11 cellular contexts compared by ENCODE assay signal in the genomic region with DNA sequence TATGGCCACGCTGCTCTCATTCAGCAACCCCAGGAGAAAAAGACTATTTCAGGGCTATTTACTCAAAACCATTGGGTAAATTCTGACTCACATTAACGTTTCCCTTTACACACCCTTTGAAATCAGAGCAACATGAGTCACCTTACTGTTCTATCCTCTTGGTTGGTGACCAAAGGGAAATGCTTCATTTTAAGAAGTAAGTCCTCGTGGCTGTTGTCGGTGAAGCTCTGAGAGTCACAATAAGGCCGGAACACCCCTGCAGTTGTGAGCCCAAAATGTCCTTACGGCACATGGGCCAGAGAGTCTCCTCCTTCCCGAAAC. TPM values are rescaled to one million over a fixed set of nuclear protein-coding genes. Genes with fewer than 3 reads are reported as not detected.
DNase-seq lines count a peak whose midpoint lies in the region; ATAC-seq and TF ChIP-seq lines count a peak whose summit lies in the region.
"Had no signal": no experiment of that assay in that cellular context is flagged by ENCODE, and none has a peak within 500 bp of the region (broad histone marks: within the 10 kb centered on the region; RNA-seq: fewer than 3 reads in every experiment).

No MANE protein-coding gene starts in this region.

- peak overlapping the region; percentile 49 to 79; a peak in 3 of 4 replicates for H4K8ac ChIP-seq in IMR-90 (ENCODE audit: low read depth in 2 of 2, low read length in 2 of 2)

- H3K9me3 ChIP-seq in IMR-90 (ENCODE audit: control insufficient read depth, insufficient read depth, low read length) (no peaks in the 10 kb centered on the region), body of pancreas (no peaks in the 10 kb centered on the region)

- WGBS in IMR-90 (ENCODE audit: extremely low coverage in 2 of 2, insufficient read length in 1 of 2), 2 experiments = 100% methylated on average over 1 of the region's 7 CpGs; no CpG with 5 or more reads in 1 of the 2 experiments
- WGBS in body of pancreas, 2 donors = 73 to 74% methylated on average over 7 of the region's 7 CpGs

- no peak for TF ChIP-seq RAD21 in IMR-90 (IDR thresholded peaks at IDR 0.05; ENCODE audit: low read length)

- peak overlapping the region; percentile 66; the same call in 1 of the 2 replicates for H3K4ac ChIP-seq in IMR-90 (ENCODE audit: low read depth, low read length)

- peak overlapping the region; percentile 66 for H2BK5ac ChIP-seq in IMR-90 (ENCODE audit: low read depth, low read length, poor library complexity, severe bottlenecking)

- H3K9ac ChIP-seq in IMR-90 (ENCODE audit: low read depth, low read length) = no peak overlapping the region

- TF ChIP-seq CTCF in AG04449 (IDR thresholded peaks at IDR 0.05; ENCODE audit: insufficient read depth, low read length, missing control alignments) (no peak), IMR-90 (conservative IDR thresholded peaks at IDR 0.05; ENCODE audit: low read depth, low read length) (no peak), body of pancreas (IDR thresholded peaks at IDR 0.05) (no peak)

- in situ Hi-C loops in IMR-90 (cut with MboI; ENCODE audit: low sequenced_read_pairs) = no loop called here

- CTCF ChIA-PET in AG04449 (lab: Yijun Ruan, JAX) (interaction anchor here (1.1 kb wide), 1 partner anchor 9 kb away, joined by 4 read pairs; no protein-coding TSS in a partner anchor), IMR-90 (lab: Yijun Ruan, JAX) (no interaction called here)

- no peak overlapping the region for H2AK9ac ChIP-seq in IMR-90 (replicated peaks; ENCODE audit: low read depth, low read length, poor library complexity)

- no peaks in the 10 kb centered on the region for H4K20me1 ChIP-seq in IMR-90 (ENCODE audit: insufficient read depth, low read length)

- H2BK15ac ChIP-seq in IMR-90 (ENCODE audit: low read depth, low read length) = peak overlapping the region; percentile 61; the same call in 2 of the 3 replicates

- intact Hi-C loops in IMR-90 (cut with micrococcal nuclease) = no loop called here
- intact Hi-C loops in body of pancreas (cut with DNase I) = no loop called here

- peaks cover 5% of the 10 kb centered on the region for H3K4me1 ChIP-seq in IMR-90 (ENCODE audit: control insufficient read depth, insufficient read depth, low read length)
- H3K4me1 ChIP-seq in body of pancreas = no peaks in the 10 kb centered on the region

- 0 out of 2 replicates have a peak overlapping the region, but pooled peaks have one; percentile 61 for H3K18ac ChIP-seq in IMR-90 (ENCODE audit: low read depth, low read length)

- H2AFZ ChIP-seq in IMR-90 (replicated peaks; ENCODE audit: low read length, poor library complexity) = peak overlapping the region; percentile 89

- H3K4me3 ChIP-seq in AG04449 (ENCODE audit: low read depth, low read length) (no peak overlapping the region), IMR-90 (ENCODE audit: insufficient read depth, low read depth, low read length) (no peak overlapping the region), body of pancreas (no peak overlapping the region)

- no peak overlapping the region for H3K23ac ChIP-seq in IMR-90 (ENCODE audit: low read depth, low read length)

- H3K14ac ChIP-seq in IMR-90 (replicated peaks; ENCODE audit: low read depth, low read length) = peak overlapping the region; percentile 70; the same call in 1 of the 2 replicates

- H3K36me3 ChIP-seq in IMR-90 (ENCODE audit: control insufficient read depth, insufficient read depth, low read length) (no peaks in the 10 kb centered on the region), body of pancreas (replicated peaks in 1 of 2; ENCODE audit: insufficient read depth in 1 of 2, low read depth in 2 of 2) (no peaks in the 10 kb centered on the region)

- H2BK120ac ChIP-seq in IMR-90 (ENCODE audit: low read depth, low read length) = peak overlapping the region; percentile 86

- peak overlapping the region; percentile 68; the same call in 1 of the 2 replicates for H2AK5ac ChIP-seq in IMR-90 (ENCODE audit: low read depth, low read length)

- H3K4me2 ChIP-seq in IMR-90 (ENCODE audit: low read depth, low read length) = peak overlapping the region; percentile 12; the same call in 1 of the 2 replicates

- no peaks in the 10 kb centered on the region for H3K27me3 ChIP-seq in IMR-90 (ENCODE audit: control insufficient read depth, insufficient read depth, low read length)
- no peaks in the 10 kb centered on the region for H3K27me3 ChIP-seq in body of pancreas

- ATAC-seq in IMR-90 (ENCODE audit: low read depth) = peak; percentile 98
- ATAC-seq in body of pancreas = peak; percentile 50
- ATAC-seq in GM19467 (IDR thresholded peaks at IDR 0.05; ENCODE audit: unreplicated experiment) = no peak
- ATAC-seq: activated CD8-positive, alpha-beta T cell treated with anti-CD3 and anti-CD28 coated beads, Interleukin-2, amount 10 ng/mL, durations not matched to agents 7 days and 5 days; CD8-positive, alpha-beta T cell had no signal

- DNase-seq in AG04449 (ENCODE audit: low read depth, low spot score) (peak; percentile 51), IMR-90 (peak; percentile 95), body of pancreas (peak in 1 of 4 donors; percentile 22), kidney tubule cell (ENCODE audit: low spot score) (peak; percentile 79), Ammon's horn (ENCODE audit: low spot score) (no peak), NCI-H2227 (lab: John Stamatoyannopoulos, UW; ENCODE audit: unreplicated experiment) (no peak), germinal center (ENCODE audit: low spot score) (no peak)
- DNase-seq: activated CD8-positive, alpha-beta T cell treated with anti-CD3 and anti-CD28 coated beads, Interleukin-2, amount 10 ng/mL, durations not matched to agents 7 days and 5 days; CD8-positive, alpha-beta T cell; endodermal cell had no signal

- H4K91ac ChIP-seq in IMR-90 (ENCODE audit: insufficient read depth, low read depth, low read length) = no peak overlapping the region; the same call in 1 of the 2 replicates

- H3K9me1 ChIP-seq in IMR-90 (ENCODE audit: insufficient read depth, low read length) = no peaks in the 10 kb centered on the region

- peak overlapping the region; percentile 76 for H3K27ac ChIP-seq in IMR-90 (ENCODE audit: insufficient read depth, low read length)
- peak overlapping the region in 2 of 4 donors; percentile 1 to 25 for H3K27ac ChIP-seq in body of pancreas

- H3K79me1 ChIP-seq in IMR-90 (ENCODE audit: low read depth in 1 of 2, low read length in 2 of 2) = no peaks in the 10 kb centered on the region

- peak overlapping the region; percentile 86; the same call in 1 of the 2 replicates for H2BK20ac ChIP-seq in IMR-90 (ENCODE audit: low read depth, low read length)

- no peak overlapping the region; the same call in 1 of the 2 replicates for H3K56ac ChIP-seq in IMR-90 (ENCODE audit: extremely low read depth, insufficient read depth, low read length)

- dilution Hi-C loops in IMR-90 (cut with HindIII; ENCODE audit: low sequenced_read_pairs, unreplicated experiment) = no loop called here

- TF ChIP-seq POLR2A in IMR-90 (IDR thresholded peaks at IDR 0.05; ENCODE audit: low read depth, low read length) (no peak), body of pancreas (IDR thresholded peaks at IDR 0.05) (no peak)

- POLR2A ChIA-PET in AG04449 (lab: Yijun Ruan, JAX) (no interaction called here), IMR-90 (lab: Charles Lee; ENCODE audit: unreplicated experiment) (no interaction called here)

- no peak overlapping the region for H4K5ac ChIP-seq in IMR-90 (ENCODE audit: low read depth, low read length)

- no TSS peak for BruUV-seq in IMR-90 (replicated peaks; lab: Mats Ljungman, UMichigan)

TF ChIP-seq in IMR-90, 13 proteins besides CTCF, POLR2A, EP300 and RAD21:
- TF ChIP-seq MXI1 (IDR thresholded peaks at IDR 0.05; ENCODE audit: borderline replicate concordance, low read depth, low read length) (no peak), MAZ (IDR thresholded peaks at IDR 0.05; ENCODE audit: borderline replicate concordance, low read depth, low read length) (no peak), RFX5 (IDR thresholded peaks at IDR 0.05; ENCODE audit: low read depth, low read length) (no peak), RCOR1 (IDR thresholded peaks at IDR 0.05; ENCODE audit: insufficient replicate concordance, low read length) (no peak), NFE2L2 (IDR thresholded peaks at IDR 0.05; ENCODE audit: low read depth, low read length) (no peak), MAFK (IDR thresholded peaks at IDR 0.05; ENCODE audit: low read depth, low read length) (no peak), CHD1 (IDR thresholded peaks at IDR 0.05; ENCODE audit: low read depth, low read length) (no peak), SMC3 (IDR thresholded peaks at IDR 0.05; ENCODE audit: low read depth, low read length) (no peak), BHLHE40 (IDR thresholded peaks at IDR 0.05; ENCODE audit: low read depth, low read length) (peak; percentile 63; the same call in 1 of the 2 replicates), CEBPB (IDR thresholded peaks at IDR 0.05; ENCODE audit: low read depth, low read length) (peak; percentile 71; the same call in 1 of the 2 replicates), FOS (IDR thresholded peaks at IDR 0.05; ENCODE audit: low read depth, low read length) (peak; percentile 92)
- TF ChIP-seq, protein P1, sequence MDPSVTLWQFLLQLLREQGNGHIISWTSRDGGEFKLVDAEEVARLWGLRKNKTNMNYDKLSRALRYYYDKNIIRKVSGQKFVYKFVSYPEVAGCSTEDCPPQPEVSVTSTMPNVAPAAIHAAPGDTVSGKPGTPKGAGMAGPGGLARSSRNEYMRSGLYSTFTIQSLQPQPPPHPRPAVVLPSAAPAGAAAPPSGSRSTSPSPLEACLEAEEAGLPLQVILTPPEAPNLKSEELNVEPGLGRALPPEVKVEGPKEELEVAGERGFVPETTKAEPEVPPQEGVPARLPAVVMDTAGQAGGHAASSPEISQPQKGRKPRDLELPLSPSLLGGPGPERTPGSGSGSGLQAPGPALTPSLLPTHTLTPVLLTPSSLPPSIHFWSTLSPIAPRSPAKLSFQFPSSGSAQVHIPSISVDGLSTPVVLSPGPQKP (IDR thresholded peaks at IDR 0.05; ENCODE audit: borderline replicate concordance, low read depth, low read length) = no peak
- TF ChIP-seq, protein P2, sequence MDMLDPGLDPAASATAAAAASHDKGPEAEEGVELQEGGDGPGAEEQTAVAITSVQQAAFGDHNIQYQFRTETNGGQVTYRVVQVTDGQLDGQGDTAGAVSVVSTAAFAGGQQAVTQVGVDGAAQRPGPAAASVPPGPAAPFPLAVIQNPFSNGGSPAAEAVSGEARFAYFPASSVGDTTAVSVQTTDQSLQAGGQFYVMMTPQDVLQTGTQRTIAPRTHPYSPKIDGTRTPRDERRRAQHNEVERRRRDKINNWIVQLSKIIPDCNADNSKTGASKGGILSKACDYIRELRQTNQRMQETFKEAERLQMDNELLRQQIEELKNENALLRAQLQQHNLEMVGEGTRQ (IDR thresholded peaks at IDR 0.05; ENCODE audit: low read depth, low read length) = no peak

RNA-seq across cellular contexts. Expression of a gene that starts 56.3 kb away (rescaled TPM):
- total RNA-seq in IMR-90 (2012; rRNA removed) = 1.4 and 1.9 TPM in 2 replicates
- polyA plus RNA-seq in IMR-90 (2012; rRNA removed) = 2.2 and 2.6 TPM in 2 replicates
- 2.7 and 2.9 TPM in 2 replicates for polyA plus RNA-seq in IMR-90 (2012; cell fraction: cytosol; rRNA removed)
- polyA plus RNA-seq in IMR-90 (2012; cell fraction: nucleus; rRNA removed; ENCODE audit: low replicate concordance) = 1.8 and 3.7 TPM in 2 replicates
- 100 to 1,000 TPM in 1 of 2 donors, 10 to 100 TPM in 1; 40.0 to 118 TPM for total RNA-seq in body of pancreas

Comparison
In these comparisons a context has a peak if more than half of its experiments do, and no peak if none do; other contexts are left out.
1. DNase-seq: peak in AG04449 (single experiment), IMR-90 (single experiment) and kidney tubule cell (single experiment); none in Ammon's horn (single experiment), NCI-H2227 (single experiment) and germinal center (single experiment).
2. RNA of a gene that starts 56.3 kb away (total RNA-seq): 40.0 to 118 TPM in body of pancreas; 1.4 to 1.9 TPM in IMR-90; every median in the first group is over 10 times any median in the second.